In the genomic region with DNA sequence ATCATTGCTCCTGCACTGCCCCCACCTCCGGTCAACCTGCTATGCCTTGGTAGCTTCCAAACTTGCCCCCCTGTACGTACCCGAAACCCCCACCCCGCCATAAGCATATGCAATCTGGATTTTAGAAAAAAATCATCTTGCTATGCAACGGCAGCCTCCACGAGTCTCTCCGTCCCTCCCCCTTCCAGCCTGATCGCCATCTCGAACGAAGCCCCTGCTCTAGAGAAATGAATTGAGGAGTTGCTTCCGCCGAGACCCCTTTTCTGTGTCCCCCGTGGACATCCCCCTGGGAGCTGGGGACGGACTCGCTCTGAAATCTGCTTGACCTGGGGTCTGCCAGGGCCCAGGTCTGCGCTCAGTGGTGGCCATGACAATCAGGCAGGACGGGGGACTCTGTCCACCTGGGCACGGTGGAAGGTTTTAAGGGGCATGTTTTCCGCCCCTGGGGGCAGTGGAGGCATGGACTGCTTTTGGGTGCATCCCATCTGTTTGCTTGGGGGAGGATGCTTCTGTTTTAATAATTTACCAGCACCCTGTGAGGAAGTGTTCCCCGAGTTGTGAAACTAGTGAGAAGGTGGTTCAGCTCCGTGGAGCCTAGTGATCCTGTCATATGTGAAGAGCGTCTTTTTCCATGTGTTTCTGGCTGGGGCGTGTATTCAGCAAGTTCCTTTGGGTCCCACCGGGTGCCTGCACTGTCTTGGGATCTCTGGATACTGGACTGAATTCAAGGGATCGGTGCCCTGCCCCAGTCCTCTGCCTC, we compare ENCODE assay signal across 8 cellular contexts. TPM values are rescaled to one million over a fixed set of nuclear protein-coding genes. Genes with fewer than 3 reads are reported as not detected.
A peak's percentile ranks its signal among the peaks of the same experiment; 100 is the strongest.
DNase-seq lines count a peak whose midpoint lies in the region; ATAC-seq and TF ChIP-seq lines count a peak whose summit lies in the region.

No MANE protein-coding gene starts in this region.

- TF ChIP-seq EP300 in SK-N-SH (IDR thresholded peaks at IDR 0.05; ENCODE audit: borderline replicate concordance in 1 of 2, low read depth in 1 of 2, low read length in 1 of 2): no peak

- no peak for TF ChIP-seq RAD21 in SK-N-SH (IDR thresholded peaks at IDR 0.05; ENCODE audit: low read length)

- CTCF ChIA-PET in AG04449 (lab: Yijun Ruan, JAX): interaction anchor here (1.1 to 6.0 kb wide), 4 partner anchors 9 to 179 kb away, joined by 3 to 59 read pairs (median 16); partner anchors contain the start of gene FEM1A
- CTCF ChIA-PET in SK-N-SH (lab: Yijun Ruan, JAX): interaction anchor here (0.9 to 6.1 kb wide), 6 partner anchors 18 to 68 kb away, joined by 3 to 62 read pairs (median 4); no protein-coding TSS in a partner anchor

- no peak for ATAC-seq in GM21423 (IDR thresholded peaks at IDR 0.05; ENCODE audit: unreplicated experiment)

- H3K36me3 ChIP-seq in SK-N-SH (replicated peaks in 1 of 2; ENCODE audit: control insufficient read depth in 1 of 2, insufficient read depth in 2 of 2, low read length in 1 of 2): peaks cover 0 to 2% of the 10 kb centered on the region in 2 experiments
- H3K36me3 ChIP-seq in neutrophil: no peaks in the 10 kb centered on the region

- peaks cover 6% of the 10 kb centered on the region for H3K36me3 Mint-ChIP-seq in endothelial cell (ENCODE audit: low read depth, unreplicated experiment)

- H3K27ac ChIP-seq in SK-N-SH (ENCODE audit: low read depth in 2 of 2, low read length in 1 of 2) (peak overlapping the region; percentile 19 to 34; a peak in 3 of 4 replicates), neutrophil (peak overlapping the region; percentile 97)

- H3K27me3 ChIP-seq in SK-N-SH (ENCODE audit: insufficient read depth) (no peaks in the 10 kb centered on the region), neutrophil (no peaks in the 10 kb centered on the region)

- peaks cover 56% of the 10 kb centered on the region for H3K79me2 ChIP-seq in SK-N-SH (ENCODE audit: insufficient read depth)

- peaks cover 32% of the 10 kb centered on the region for H3F3A ChIP-seq in SK-N-SH (replicated peaks; ENCODE audit: insufficient read depth)

- H3K4me1 ChIP-seq in SK-N-SH (ENCODE audit: control insufficient read depth in 1 of 2, insufficient read depth in 2 of 2, low read depth in 1 of 2, low read length in 1 of 2) (peaks cover 16 to 32% of the 10 kb centered on the region in 2 experiments; a peak in 3 of 4 replicates), neutrophil (ENCODE audit: control insufficient read depth in 1 of 2, insufficient read depth in 1 of 2, low read depth in 1 of 2, low read length in 1 of 2) (peaks cover 55 to 63% of the 10 kb centered on the region in 2 experiments)

- peak overlapping the region; percentile 99 for H3K4me2 ChIP-seq in SK-N-SH

- 1% methylated on average over 18 of the region's 25 CpGs for WGBS in SK-N-SH (ENCODE audit: low lambda C conversion rate)

- TF ChIP-seq CTCF in AG04449 (IDR thresholded peaks at IDR 0.05; ENCODE audit: insufficient read depth, low read length, missing control alignments) (no peak), GM13976 (IDR thresholded peaks at IDR 0.05; ENCODE audit: borderline replicate concordance, control extremely low read depth, extremely low read depth, insufficient read depth, missing control alignments) (no peak), SK-N-SH (IDR thresholded peaks at IDR 0.05) (no peak), endothelial cell (IDR thresholded peaks at IDR 0.05; ENCODE audit: unreplicated experiment) (no peak), neutrophil (IDR thresholded peaks at IDR 0.05) (no peak)

- no peak for DNase-seq in AG04449 (ENCODE audit: low read depth, low spot score)
- DNase-seq in GM13976 (ENCODE audit: low spot score): peak; percentile 66
- DNase-seq in SK-N-SH: peak; percentile 47
- no peak for DNase-seq in endothelial cell (ENCODE audit: low spot score)
- DNase-seq in NCI-H128 (lab: John Stamatoyannopoulos, UW; ENCODE audit: unreplicated experiment): no peak
- DNase-seq in DMS153 (lab: John Stamatoyannopoulos, UW): no peak

- H3K9me2 ChIP-seq in SK-N-SH: no peaks in the 10 kb centered on the region

- H3K4me3 Mint-ChIP-seq in endothelial cell (ENCODE audit: unreplicated experiment): peak overlapping the region; percentile 96

- H3K4me3 ChIP-seq in AG04449 (ENCODE audit: low read depth, low read length) (peak overlapping the region; percentile 77), SK-N-SH (ENCODE audit: low read depth in 2 of 2, low read length in 1 of 2) (peak overlapping the region; percentile 68 to 84), neutrophil (ENCODE audit: low read depth in 1 of 2, low read length in 1 of 2) (peak overlapping the region; percentile 76 to 98)

- peak overlapping the region; percentile 33; the same call in 1 of the 2 replicates for H2AFZ ChIP-seq in SK-N-SH (ENCODE audit: low read depth)

- H4K20me1 ChIP-seq in SK-N-SH (ENCODE audit: insufficient read depth): peaks cover 38% of the 10 kb centered on the region

- H3K27me3 Mint-ChIP-seq in endothelial cell (ENCODE audit: unreplicated experiment): peaks cover 13% of the 10 kb centered on the region

- no peaks in the 10 kb centered on the region for H3K9me3 ChIP-seq in SK-N-SH
- H3K9me3 ChIP-seq in neutrophil: no peaks in the 10 kb centered on the region

- peak overlapping the region; percentile 70 for H3K9ac ChIP-seq in SK-N-SH

- peaks cover 32% of the 10 kb centered on the region for H3K4me1 Mint-ChIP-seq in endothelial cell (ENCODE audit: unreplicated experiment)

- no peaks in the 10 kb centered on the region for H3K9me3 Mint-ChIP-seq in endothelial cell (ENCODE audit: unreplicated experiment)

- in situ Hi-C loops in GM13976 (cut with MboI; ENCODE audit: low sequenced_read_pairs, unreplicated experiment): no loop called here

- peak overlapping the region; percentile 45 for H3K27ac Mint-ChIP-seq in endothelial cell (ENCODE audit: unreplicated experiment)

- POLR2A ChIA-PET in AG04449 (lab: Yijun Ruan, JAX): interaction anchor here (0.6 to 2.7 kb wide), 3 partner anchors 58 to 107 kb away, joined by 3 to 14 read pairs (median 5); no protein-coding TSS in a partner anchor
- POLR2A ChIA-PET in SK-N-SH (lab: Yijun Ruan, JAX): interaction anchor here (1.0 kb wide), 1 partner anchor 16 kb away, joined by 3 read pairs; no protein-coding TSS in a partner anchor

TF ChIP-seq in SK-N-SH, 30 proteins besides CTCF, POLR2A, EP300 and RAD21:
- TF ChIP-seq, protein P1, sequence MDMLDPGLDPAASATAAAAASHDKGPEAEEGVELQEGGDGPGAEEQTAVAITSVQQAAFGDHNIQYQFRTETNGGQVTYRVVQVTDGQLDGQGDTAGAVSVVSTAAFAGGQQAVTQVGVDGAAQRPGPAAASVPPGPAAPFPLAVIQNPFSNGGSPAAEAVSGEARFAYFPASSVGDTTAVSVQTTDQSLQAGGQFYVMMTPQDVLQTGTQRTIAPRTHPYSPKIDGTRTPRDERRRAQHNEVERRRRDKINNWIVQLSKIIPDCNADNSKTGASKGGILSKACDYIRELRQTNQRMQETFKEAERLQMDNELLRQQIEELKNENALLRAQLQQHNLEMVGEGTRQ (IDR thresholded peaks at IDR 0.05; ENCODE audit: borderline replicate concordance, low read depth, low read length): no peak
- TF ChIP-seq REST (IDR thresholded peaks at IDR 0.05; ENCODE audit: low read depth, low read length) (no peak), NRF1 (IDR thresholded peaks at IDR 0.05; ENCODE audit: low read depth, low read length) (no peak), GATA2 (CRISPR knock-in tag; IDR thresholded peaks at IDR 0.05) (no peak), SIN3A (IDR thresholded peaks at IDR 0.05; ENCODE audit: borderline replicate concordance, low read depth, low read length) (no peak), MXI1 (IDR thresholded peaks at IDR 0.05; ENCODE audit: low read depth, low read length) (peak; percentile 78), TAF1 (IDR thresholded peaks at IDR 0.05; ENCODE audit: borderline replicate concordance, low read depth, low read length) (0 out of 2 replicates have a peak, but pooled peaks have one; percentile 3), YY1 (IDR thresholded peaks at IDR 0.05; ENCODE audit: low read depth) (no peak)
- TF ChIP-seq, protein P2, sequence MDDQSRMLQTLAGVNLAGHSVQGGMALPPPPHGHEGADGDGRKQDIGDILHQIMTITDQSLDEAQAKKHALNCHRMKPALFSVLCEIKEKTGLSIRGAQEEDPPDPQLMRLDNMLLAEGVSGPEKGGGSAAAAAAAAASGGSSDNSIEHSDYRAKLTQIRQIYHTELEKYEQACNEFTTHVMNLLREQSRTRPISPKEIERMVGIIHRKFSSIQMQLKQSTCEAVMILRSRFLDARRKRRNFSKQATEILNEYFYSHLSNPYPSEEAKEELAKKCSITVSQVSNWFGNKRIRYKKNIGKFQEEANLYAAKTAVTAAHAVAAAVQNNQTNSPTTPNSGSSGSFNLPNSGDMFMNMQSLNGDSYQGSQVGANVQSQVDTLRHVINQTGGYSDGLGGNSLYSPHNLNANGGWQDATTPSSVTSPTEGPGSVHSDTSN (IDR thresholded peaks at IDR 0.05): no peak

RNA-seq across cellular contexts. Expression of gene KDM4B, which starts 1.0 kb away (rescaled TPM):
- 10.0 and 12.2 TPM in 2 replicates for polyA plus RNA-seq in SK-N-SH (2012; rRNA removed)
- polyA plus RNA-seq in SK-N-SH (2012; cell fraction: cytosol; rRNA removed): 4.2 and 6.7 TPM in 2 replicates
- polyA plus RNA-seq in SK-N-SH (2012; cell fraction: nucleus; rRNA removed): 32.4 and 32.9 TPM in 2 replicates
- 42.4 TPM for total RNA-seq in endothelial cell (ENCODE audit: unreplicated experiment)

Comparison
In these comparisons a context has a peak if more than half of its experiments do, and no peak if none do; other contexts are left out.
1. DNase-seq: peak in GM13976 (single experiment) and SK-N-SH (single experiment); none in AG04449 (single experiment), endothelial cell (single experiment), NCI-H128 (single experiment) and DMS153 (single experiment).
2. Peak in every context shown above with its lines, with median percentiles within 50 percentile points of each other: H3K4me3 ChIP-seq.